Comparison of ENCODE assay signal across 9 cellular contexts in the genomic region with DNA sequence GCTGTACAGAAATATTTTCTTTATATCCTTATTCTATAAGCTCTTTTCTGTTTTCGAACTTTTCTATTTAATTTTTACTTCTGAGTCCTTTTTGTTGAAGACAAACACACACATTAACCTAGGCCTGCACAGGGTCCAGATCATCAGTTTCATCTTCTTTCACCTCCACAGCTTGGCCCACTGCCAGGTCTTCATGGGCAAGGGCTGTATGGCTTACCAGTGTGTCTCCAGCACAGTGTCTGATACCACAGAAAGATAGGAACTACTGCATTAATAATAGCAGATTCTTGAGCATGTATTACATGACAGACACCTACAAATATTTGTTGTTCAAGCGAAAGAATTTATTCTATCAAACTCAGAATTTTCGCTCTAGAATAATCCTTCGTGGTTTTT. TPM values are rescaled to one million over a fixed set of nuclear protein-coding genes. Genes with fewer than 3 reads are reported as not detected.
DNase-seq lines count a peak whose midpoint lies in the region; FAIRE-seq and TF ChIP-seq lines count a peak whose summit lies in the region.
"Had no signal": no experiment of that assay in that cellular context is flagged by ENCODE, and none has a peak within 500 bp of the region (broad histone marks: within the 10 kb centered on the region; RNA-seq: fewer than 3 reads in every experiment).

No MANE protein-coding gene starts in this region.

- DNase-seq in NCI-H345 (lab: John Stamatoyannopoulos, UW) (peak; percentile 36), NCI-H345 treated with DMSO at 0.1 percent for 48 hours (lab: John Stamatoyannopoulos, UW; ENCODE audit: unreplicated experiment) (no peak), NAMALWA (ENCODE audit: low spot score) (peak; percentile 44), MCF 10A (ENCODE audit: unreplicated experiment) (peak; percentile 42), spleen (peak; percentile 76), H54 (ENCODE audit: insufficient read length, low spot score) (no peak), NCI-H2081 treated with DMSO at 0.1 percent for 48 hours (lab: John Stamatoyannopoulos, UW) (no peak), GOT3 (lab: John Stamatoyannopoulos, UW) (no peak)

- no peak overlapping the region for H3K27ac ChIP-seq in spleen

- CTCF ChIA-PET in MCF 10A (lab: Yijun Ruan, JAX): interaction anchor here (0.5 kb wide), 1 partner anchor 489 kb away, joined by 3 read pairs; no protein-coding TSS in a partner anchor

- peaks cover 27 to 100% (median 84%) of the 10 kb centered on the region in 6 donors for H3K4me1 ChIP-seq in spleen

- no peak overlapping the region for H3K27ac Mint-ChIP-seq in MCF 10A (ENCODE audit: low read depth, unreplicated experiment)
- H3K27ac Mint-ChIP-seq: stimulated activated effector memory CD8-positive, alpha-beta T cell treated with anti-CD3 and anti-CD28 coated beads, Interleukin-12 subunit alpha, Interleukin-12 subunit beta, amount 100 ng/mL, for 72 hours had no signal

- TF ChIP-seq POLR2A in spleen (IDR thresholded peaks at IDR 0.05) (no peak), H54 (IDR thresholded peaks at IDR 0.05; ENCODE audit: low read depth, low read length) (no peak)

- H3K27me3 ChIP-seq in spleen (replicated peaks in 1 of 7): no peaks in the 10 kb centered on the region

- intact Hi-C loops in MCF 10A (cut with micrococcal nuclease): no loop called here
- intact Hi-C loops in spleen (cut with DNase I; ENCODE audit: low total_unique reads): no loop called here

- POLR2A ChIA-PET in MCF 10A (lab: Yijun Ruan, JAX): interaction anchor here (0.7 to 1.9 kb wide), 3 partner anchors 10 to 673 kb away, joined by 3 to 6 read pairs (median 5); no protein-coding TSS in a partner anchor

- H3K4me3 Mint-ChIP-seq in MCF 10A (ENCODE audit: unreplicated experiment): no peak overlapping the region
- H3K4me3 Mint-ChIP-seq: stimulated activated effector memory CD8-positive, alpha-beta T cell treated with anti-CD3 and anti-CD28 coated beads, Interleukin-12 subunit alpha, Interleukin-12 subunit beta, amount 100 ng/mL, for 72 hours had no signal

- H3K36me3 Mint-ChIP-seq in MCF 10A (ENCODE audit: insufficient read depth, unreplicated experiment): peaks cover 15% of the 10 kb centered on the region
- H3K36me3 Mint-ChIP-seq: stimulated activated effector memory CD8-positive, alpha-beta T cell treated with anti-CD3 and anti-CD28 coated beads, Interleukin-12 subunit alpha, Interleukin-12 subunit beta, amount 100 ng/mL, for 72 hours had no signal

- H3K4me1 Mint-ChIP-seq in MCF 10A (ENCODE audit: insufficient read depth, unreplicated experiment): peaks cover 26% of the 10 kb centered on the region

- no peaks in the 10 kb centered on the region for H3K9me3 Mint-ChIP-seq in MCF 10A (ENCODE audit: unreplicated experiment)
- H3K9me3 Mint-ChIP-seq: stimulated activated effector memory CD8-positive, alpha-beta T cell treated with anti-CD3 and anti-CD28 coated beads, Interleukin-12 subunit alpha, Interleukin-12 subunit beta, amount 100 ng/mL, for 72 hours had no signal

- no peaks in the 10 kb centered on the region for H3K27me3 Mint-ChIP-seq in MCF 10A (ENCODE audit: insufficient read depth, unreplicated experiment)

- no peaks in the 10 kb centered on the region for H3K9me3 ChIP-seq in spleen

- TF ChIP-seq CTCF in MCF 10A (IDR thresholded peaks at IDR 0.05; ENCODE audit: unreplicated experiment): no peak
- no peak for TF ChIP-seq CTCF in spleen (IDR thresholded peaks at IDR 0.05 in 8 of 11, conservative IDR thresholded peaks at IDR 0.05 in 3 of 11)

- WGBS in spleen, 5 donors: 92 to 98% (median 96%) methylated on average over 4 of the region's 4 CpGs

- BruUV-seq in MCF 10A (replicated peaks; lab: Mats Ljungman, UMichigan): no TSS peak

- H3K4me3 ChIP-seq in spleen: no peak overlapping the region

- H3K36me3 ChIP-seq in spleen: no peaks in the 10 kb centered on the region

- no peak for FAIRE-seq in H54 (lab: Jason Lieb, UNC)

RNA-seq across cellular contexts. Expression of a gene that starts 24.4 kb away (rescaled TPM):
- 272 and 295 TPM in 2 replicates for total RNA-seq in MCF 10A (2022)
- 100 to 1,000 TPM; 143 to 217 (median 195) TPM for total RNA-seq in spleen
- polyA plus RNA-seq in spleen: 10 to 100 TPM; 11.3 to 32.3 (median 16.8) TPM

Comparison
In these comparisons a context has a peak if more than half of its experiments do, and no peak if none do; other contexts are left out.
1. DNase-seq: peak in NCI-H345 (single experiment), NAMALWA (single experiment), MCF 10A (single experiment) and spleen (single experiment); none in NCI-H345 treated with DMSO at 0.1 percent for 48 hours (single experiment), H54 (single experiment), NCI-H2081 treated with DMSO at 0.1 percent for 48 hours (single experiment) and GOT3 (single experiment).